ENCODE assay signal across 21 cellular contexts in genomic region chr11:39668640-39669039, GRCh38.
DNase-seq lines count a peak whose midpoint lies in the region; ATAC-seq, FAIRE-seq and TF ChIP-seq lines count a peak whose summit lies in the region.
"Had no signal": no experiment of that assay in that cellular context is flagged by ENCODE, and none has a peak within 500 bp of the region (broad histone marks: within the 10 kb centered on the region; RNA-seq: fewer than 3 reads in every experiment).

No MANE protein-coding gene starts in this region.

- FAIRE-seq in bronchial epithelial cell (lab: Jason Lieb, UNC) = no peak
- FAIRE-seq: kidney had no signal

- H3K4me1 ChIP-seq in smooth muscle cell (ENCODE audit: low read depth) = no peaks in the 10 kb centered on the region
- H3K4me1 ChIP-seq: esophagus squamous epithelium, neural progenitor cell, sigmoid colon, tibial nerve had no signal

- TF ChIP-seq CTCF in RWPE1 (conservative IDR thresholded peaks at IDR 0.05; ENCODE audit: low read depth) (no peak), bronchial epithelial cell (IDR thresholded peaks at IDR 0.05; ENCODE audit: insufficient read depth, low read length, severe bottlenecking) (no peak), smooth muscle cell (IDR thresholded peaks at IDR 0.05; ENCODE audit: borderline replicate concordance, insufficient read depth, poor library complexity, severe bottlenecking) (no peak), nephron progenitor cell (IDR thresholded peaks at IDR 0.05) (no peak)

- CTCF ChIA-PET in RWPE1 (lab: Yijun Ruan, JAX) = no interaction called here
- CTCF ChIA-PET in activated naive CD4-positive, alpha-beta T cell treated with anti-CD3 and anti-CD28 coated beads, Interleukin-2, amount 10 ng/mL, durations not matched to agents 7 days and 5 days (lab: Charles Lee) = no interaction called here

- peaks cover 11% of the 10 kb centered on the region for H3K9me3 Mint-ChIP-seq in nephron progenitor cell
- peaks cover 19% of the 10 kb centered on the region for H3K9me3 Mint-ChIP-seq in activated naive CD4-positive, alpha-beta T cell treated with anti-CD3 and anti-CD28 coated beads, Interleukin-2, amount 10 ng/mL, durations not matched to agents 7 days and 5 days

- no peaks in the 10 kb centered on the region for H4K20me1 ChIP-seq in smooth muscle cell (ENCODE audit: low read depth)

- no peak overlapping the region for H3K27ac ChIP-seq in RWPE1
- peak overlapping the region; percentile 28 for H3K27ac ChIP-seq in smooth muscle cell (ENCODE audit: low read depth)
- H3K27ac ChIP-seq: cardiac muscle cell, esophagus squamous epithelium, neural progenitor cell, sigmoid colon, tibial nerve had no signal

- no peak for ATAC-seq in HG03439 (IDR thresholded peaks at IDR 0.05; ENCODE audit: unreplicated experiment)
- ATAC-seq: CD8-positive, alpha-beta T cell had no signal

- peaks cover 8% of the 10 kb centered on the region for H3K36me3 Mint-ChIP-seq in nephron progenitor cell (ENCODE audit: low read depth)
- H3K36me3 Mint-ChIP-seq in activated naive CD4-positive, alpha-beta T cell treated with anti-CD3 and anti-CD28 coated beads, Interleukin-2, amount 10 ng/mL, durations not matched to agents 7 days and 5 days = no peaks in the 10 kb centered on the region
- H3K36me3 Mint-ChIP-seq: CD8-positive, alpha-beta T cell had no signal

- H3K4me3 Mint-ChIP-seq in nephron progenitor cell = no peak overlapping the region
- no peak overlapping the region for H3K4me3 Mint-ChIP-seq in activated naive CD4-positive, alpha-beta T cell treated with anti-CD3 and anti-CD28 coated beads, Interleukin-2, amount 10 ng/mL, durations not matched to agents 7 days and 5 days
- H3K4me3 Mint-ChIP-seq: CD8-positive, alpha-beta T cell; neural progenitor cell had no signal

- 15% methylated on average over 4 of the region's 4 CpGs for WGBS in smooth muscle cell (ENCODE audit: low lambda C conversion rate)

- H2AFZ ChIP-seq in smooth muscle cell (ENCODE audit: low read depth) = no peak overlapping the region
- H2AFZ ChIP-seq: neural progenitor cell had no signal

- no peaks in the 10 kb centered on the region for H3F3A ChIP-seq in smooth muscle cell (ENCODE audit: low read depth)

- H3K27me3 ChIP-seq in bronchial epithelial cell (ENCODE audit: control insufficient read depth, insufficient read depth, low read length) (no peaks in the 10 kb centered on the region), smooth muscle cell (ENCODE audit: low read depth) (no peaks in the 10 kb centered on the region)
- H3K27me3 ChIP-seq: cardiac muscle cell, esophagus squamous epithelium, neural progenitor cell, sigmoid colon, tibial nerve had no signal

- H3K27me3 Mint-ChIP-seq in nephron progenitor cell (ENCODE audit: low read depth, poor library complexity) = no peaks in the 10 kb centered on the region
- no peaks in the 10 kb centered on the region for H3K27me3 Mint-ChIP-seq in activated naive CD4-positive, alpha-beta T cell treated with anti-CD3 and anti-CD28 coated beads, Interleukin-2, amount 10 ng/mL, durations not matched to agents 7 days and 5 days

- no peak overlapping the region for H3K9ac ChIP-seq in smooth muscle cell (ENCODE audit: low read depth)
- H3K9ac ChIP-seq: neural progenitor cell had no signal

- peak overlapping the region; percentile 34 for H3K4me2 ChIP-seq in smooth muscle cell
- H3K4me2 ChIP-seq: neural progenitor cell had no signal

- H3K27ac Mint-ChIP-seq in nephron progenitor cell = no peak overlapping the region
- no peak overlapping the region for H3K27ac Mint-ChIP-seq in activated naive CD4-positive, alpha-beta T cell treated with anti-CD3 and anti-CD28 coated beads, Interleukin-2, amount 10 ng/mL, durations not matched to agents 7 days and 5 days
- H3K27ac Mint-ChIP-seq: CD8-positive, alpha-beta T cell; neural progenitor cell had no signal

- POLR2A ChIA-PET in RWPE1 (lab: Yijun Ruan, JAX; ENCODE audit: low non-redundant PET) = no interaction called here

- H3K4me3 ChIP-seq in bronchial epithelial cell (ENCODE audit: low read depth, low read length) (no peak overlapping the region), smooth muscle cell (no peak overlapping the region)
- H3K4me3 ChIP-seq: cardiac muscle cell, esophagus squamous epithelium, lung, neural progenitor cell, sigmoid colon, tibial nerve had no signal

- H3K36me3 ChIP-seq in bronchial epithelial cell (ENCODE audit: control insufficient read depth, insufficient read depth, low read length) (no peaks in the 10 kb centered on the region), smooth muscle cell (ENCODE audit: low read depth) (no peaks in the 10 kb centered on the region)
- H3K36me3 ChIP-seq: cardiac muscle cell, esophagus squamous epithelium, neural progenitor cell, sigmoid colon, tibial nerve had no signal

- no peaks in the 10 kb centered on the region for H3K79me2 ChIP-seq in smooth muscle cell (ENCODE audit: low read depth)

- no peaks in the 10 kb centered on the region for H3K9me3 ChIP-seq in smooth muscle cell (replicated peaks; ENCODE audit: low read depth)
- H3K9me3 ChIP-seq: sigmoid colon had no signal

- H3K4me1 Mint-ChIP-seq in nephron progenitor cell = no peaks in the 10 kb centered on the region
- H3K4me1 Mint-ChIP-seq in activated naive CD4-positive, alpha-beta T cell treated with anti-CD3 and anti-CD28 coated beads, Interleukin-2, amount 10 ng/mL, durations not matched to agents 7 days and 5 days = no peaks in the 10 kb centered on the region

- DNase-seq in M059J (ENCODE audit: low read depth) = peak; percentile 84
- peak; percentile 46 for DNase-seq in RWPE1 (ENCODE audit: low spot score)
- peak; percentile 7 for DNase-seq in bronchial epithelial cell (ENCODE audit: low read depth)
- DNase-seq in smooth muscle cell (lab: John Stamatoyannopoulos, UW; ENCODE audit: unreplicated experiment) = no peak
- DNase-seq in nephron progenitor cell = no peak
- no peak for DNase-seq in activated naive CD4-positive, alpha-beta T cell treated with anti-CD3 and anti-CD28 coated beads, Interleukin-2, amount 10 ng/mL, durations not matched to agents 7 days and 5 days
- DNase-seq: AML-193; CD8-positive, alpha-beta T cell; cortex of kidney; esophagus squamous epithelium; KBM-7; kidney; NCI-H1092 treated with DMSO at 0.1 percent for 48 hours; NCI-H2029; SIG-M5; sigmoid colon had no signal

Comparison
In these comparisons a context has a peak if more than half of its experiments do, and no peak if none do; other contexts are left out.
1. DNase-seq: peak in M059J (single experiment), RWPE1 (single experiment) and bronchial epithelial cell (single experiment); none in smooth muscle cell (single experiment), nephron progenitor cell (single experiment) and activated naive CD4-positive, alpha-beta T cell treated with anti-CD3 and anti-CD28 coated beads, Interleukin-2, amount 10 ng/mL, durations not matched to agents 7 days and 5 days (single experiment).